ENCODE assay signal across 8 cellular contexts in genomic region chr7:135508853-135509588, GRCh38. TPM values are rescaled to one million over a fixed set of nuclear protein-coding genes. Genes with fewer than 3 reads are reported as not detected.
DNase-seq lines count a peak whose midpoint lies in the region; ATAC-seq and TF ChIP-seq lines count a peak whose summit lies in the region.

No MANE protein-coding gene starts in this region.

- CTCF ChIA-PET in AG04450 (lab: Charles Lee) = interaction anchor here (0.5 to 1.3 kb wide), 2 partner anchors 145 to 235 kb away, joined by 4 to 6 read pairs; no protein-coding TSS in a partner anchor

- POLR2A ChIA-PET in AG04450 (lab: Yijun Ruan, JAX) = interaction anchor here (0.6 kb wide), 1 partner anchor 441 kb away, joined by 3 read pairs; no protein-coding TSS in a partner anchor

- H3K36me3 ChIP-seq in lung (ENCODE audit: control insufficient read depth in 2 of 2, insufficient read depth in 2 of 2, low read length in 2 of 2) = no peaks in the 10 kb centered on the region

- WGBS in lung, 2 donors = 0 to 1% methylated on average over 17 of the region's 17 CpGs

- H3K9me3 ChIP-seq in AG04450 (ENCODE audit: control insufficient read depth, insufficient read depth, low read length) (no peaks in the 10 kb centered on the region; the same call in 1 of the 2 replicates), lung (ENCODE audit: control insufficient read depth in 2 of 2, insufficient read depth in 1 of 2, low read length in 1 of 2) (no peaks in the 10 kb centered on the region)

- ATAC-seq in HG03565 (IDR thresholded peaks at IDR 0.05; ENCODE audit: unreplicated experiment) (peak; percentile 19), lung (ENCODE audit: insufficient read depth, low FRiP score) (no peak)

- peaks cover 0 to 3% of the 10 kb centered on the region in 2 donors for H3K4me1 ChIP-seq in lung (ENCODE audit: control insufficient read depth in 2 of 2, insufficient read depth in 2 of 2, low read length in 2 of 2)

- TF ChIP-seq CTCF in AG04450 (IDR thresholded peaks at IDR 0.05; ENCODE audit: low read depth, low read length) = no peak
- no peak for TF ChIP-seq CTCF in GM12865 (IDR thresholded peaks at IDR 0.05; ENCODE audit: insufficient read depth, low read depth, low read length, missing control alignments)
- TF ChIP-seq CTCF in lung (IDR thresholded peaks at IDR 0.05; ENCODE audit: control extremely low read depth, extremely low read depth) = no peak

- H3K4me3 ChIP-seq in AG04450 (ENCODE audit: low read depth, low read length) (peak overlapping the region; percentile 96), GM12865 (ENCODE audit: low read depth, low read length) (peak overlapping the region; percentile 90), lung (peak overlapping the region; percentile 74)

- H3K27ac ChIP-seq in AG04450 (ENCODE audit: low read depth, low read length) (peak overlapping the region; percentile 96), lung (ENCODE audit: low read depth in 1 of 2, low read length in 1 of 2) (peak overlapping the region; percentile 85 to 91)

- H3K27me3 ChIP-seq in AG04450 (ENCODE audit: control insufficient read depth, insufficient read depth, low read length) (no peaks in the 10 kb centered on the region), lung (ENCODE audit: control insufficient read depth, insufficient read depth) (no peaks in the 10 kb centered on the region)

- no peak for DNase-seq in AG04450 (ENCODE audit: low read depth, low spot score)
- peak; percentile 67 for DNase-seq in GM12865 (ENCODE audit: low read depth)
- DNase-seq in SKM-1 (lab: John Stamatoyannopoulos, UW; ENCODE audit: unreplicated experiment) = peak; percentile 20
- peak; percentile 54 for DNase-seq in dermis blood vessel endothelial cell
- no peak for DNase-seq in lung (ENCODE audit: low spot score)
- DNase-seq in superior temporal gyrus (ENCODE audit: extremely low spot score) = peak; percentile 42
- DNase-seq in NCI-H1048 (lab: John Stamatoyannopoulos, UW) = no peak

RNA-seq across cellular contexts. Expression of gene CNOT4, which starts 0.9 kb away (rescaled TPM):
- 15.8 and 17.0 TPM in 2 replicates for polyA plus RNA-seq in AG04450 (2011; rRNA removed)
- 20.4 and 22.4 TPM in 2 replicates for polyA minus RNA-seq in AG04450 (2011; rRNA and poly(A)+ RNA removed)
- 4.8 and 6.7 TPM in 2 replicates for total RNA-seq in dermis blood vessel endothelial cell
- total RNA-seq in lung = 10 to 100 TPM; 16.2 to 61.4 TPM
- 1 to 10 TPM; 5.6 to 7.2 TPM for polyA plus RNA-seq in lung

RNA-seq across cellular contexts. Expression of gene NUP205, which starts 48.7 kb away (rescaled TPM):
- polyA plus RNA-seq in AG04450 (2011; rRNA removed) (33.1 and 36.2 TPM in 2 replicates), lung (10 to 100 TPM; 23.1 to 31.9 TPM)
- 46.3 and 58.3 TPM in 2 replicates for polyA minus RNA-seq in AG04450 (2011; rRNA and poly(A)+ RNA removed)
- total RNA-seq in dermis blood vessel endothelial cell (50.2 and 74.1 TPM in 2 replicates), lung (10 to 100 TPM; 36.9 to 41.2 TPM)

Comparison
In these comparisons a context has a peak if more than half of its experiments do, and no peak if none do; other contexts are left out.
1. DNase-seq: peak in GM12865 (single experiment), SKM-1 (single experiment), dermis blood vessel endothelial cell (single experiment) and superior temporal gyrus (single experiment); none in AG04450 (single experiment), lung (single experiment) and NCI-H1048 (single experiment).
2. Peak in every context shown above with its lines, with median percentiles within 50 percentile points of each other: H3K4me3 ChIP-seq.